Comparison of ENCODE assay signal across 25 cellular contexts in the genomic region with DNA sequence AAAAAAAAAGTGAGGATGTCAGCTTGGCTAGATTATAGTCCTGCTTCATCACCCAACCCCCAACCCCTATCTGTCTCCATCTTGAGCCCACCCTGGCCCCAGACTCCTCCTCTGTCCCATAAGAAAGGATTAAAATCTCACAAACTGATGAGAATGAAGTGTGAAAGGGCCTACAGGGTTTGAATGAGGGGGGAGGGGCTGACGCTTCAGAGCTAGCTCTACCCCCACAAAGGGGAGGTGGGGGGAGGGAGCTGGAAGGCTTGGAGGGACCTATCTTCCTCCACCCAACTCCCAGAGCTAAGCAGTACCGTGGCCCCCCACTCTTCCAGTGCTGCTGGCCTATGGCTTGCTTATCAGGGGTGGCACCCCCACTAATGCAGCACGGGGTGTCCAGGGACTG. TPM values are rescaled to one million over a fixed set of nuclear protein-coding genes. Genes with fewer than 3 reads are reported as not detected.
"Had no signal": no experiment of that assay in that cellular context is flagged by ENCODE, and none has a peak within 500 bp of the region (broad histone marks: within the 10 kb centered on the region; RNA-seq: fewer than 3 reads in every experiment).

No MANE protein-coding gene starts in this region.

- H3K4me1 ChIP-seq: breast epithelium, lower lobe of right lung had no signal

- H3K27ac Mint-ChIP-seq: activated B cell treated with CpG ODN at 0.5 μM for 24 hours; activated naive CD8-positive, alpha-beta T cell treated with anti-CD3 and anti-CD28 coated beads, Interleukin-2, amount 10 ng/mL, durations not matched to agents 7 days and 5 days; immature natural killer cell; naive thymus-derived CD8-positive, alpha-beta T cell had no signal

- H3K27me3 ChIP-seq: breast epithelium, sigmoid colon had no signal

- H3K9me3 ChIP-seq: breast epithelium, esophagus squamous epithelium, gastrocnemius medialis, lower lobe of right lung, sigmoid colon had no signal

- H3K36me3 ChIP-seq: breast epithelium, esophagus squamous epithelium, gastrocnemius medialis, lower lobe of right lung, sigmoid colon had no signal

- H3K36me3 Mint-ChIP-seq: activated naive CD8-positive, alpha-beta T cell treated with anti-CD3 and anti-CD28 coated beads, Interleukin-2, amount 10 ng/mL, durations not matched to agents 7 days and 5 days; immature natural killer cell; naive thymus-derived CD8-positive, alpha-beta T cell had no signal

- ATAC-seq: gastrocnemius medialis; naive thymus-derived CD8-positive, alpha-beta T cell had no signal

- H3K4me3 ChIP-seq: coronary artery, esophagus squamous epithelium, gastrocnemius medialis, sigmoid colon had no signal

- H3K27ac ChIP-seq: breast epithelium, coronary artery, esophagus squamous epithelium, gastrocnemius medialis, lower lobe of right lung, sigmoid colon had no signal

- H3K9me3 Mint-ChIP-seq: activated B cell treated with CpG ODN at 0.5 μM for 24 hours; activated naive CD8-positive, alpha-beta T cell treated with anti-CD3 and anti-CD28 coated beads, Interleukin-2, amount 10 ng/mL, durations not matched to agents 7 days and 5 days; activated T-cell treated with anti-CD3 and anti-CD28 coated beads, Interleukin-2, amount 50 U/mL, for 4 hours; immature natural killer cell; naive thymus-derived CD8-positive, alpha-beta T cell had no signal

- DNase-seq: activated B cell treated with CpG ODN at 0.5 μM for 24 hours; activated CD4-positive, alpha-beta T cell treated with anti-CD3 and anti-CD28 coated beads for 4 hours; activated CD4-positive, alpha-beta T cell treated with anti-CD3 and anti-CD28 coated beads, Interleukin-2, amount 50 U/mL, for 48 hours; activated CD8-positive, alpha-beta memory T cell treated with anti-CD3 and anti-CD28 coated beads, Interleukin-2, amount 50 U/mL, for 48 hours; activated naive CD4-positive, alpha-beta T cell treated with Interleukin-2 at 50 U/mL for 16 hours; activated naive CD8-positive, alpha-beta T cell treated with anti-CD3 and anti-CD28 coated beads, Interleukin-2, amount 10 ng/mL, durations not matched to agents 7 days and 5 days; activated T-cell treated with anti-CD3 and anti-CD28 coated beads, Interleukin-2, amount 50 U/mL, for 4 hours; amniotic stem cell; esophagus squamous epithelium; gastrocnemius medialis; immature natural killer cell; lower lobe of right lung; naive thymus-derived CD8-positive, alpha-beta T cell; sigmoid colon; stimulated activated CD4-positive, alpha-beta T cell treated with anti-CD3 and anti-CD28 coated beads, Interleukin-4, amount 100 ng/mL, for 1 hour; stimulated activated naive CD4-positive, alpha-beta T cell treated with Interleukin-2 at 50 U/mL for 16 hours; T-helper 1 cell had no signal

RNA-seq across cellular contexts. Expression of a gene that starts 43.7 kb away (rescaled TPM):
- total RNA-seq: activated B cell treated with CpG ODN at 0.5 μM for 24 hours; activated CD8-positive, alpha-beta memory T cell treated with anti-CD3 and anti-CD28 coated beads for 36 hours; activated naive CD8-positive, alpha-beta T cell treated with anti-CD3 and anti-CD28 coated beads, Interleukin-2, amount 10 ng/mL, durations not matched to agents 7 days and 5 days; activated T-cell treated with anti-CD3 and anti-CD28 coated beads, Interleukin-2, amount 50 U/mL, for 4 hours; esophagus squamous epithelium; gastrocnemius medialis; kidney epithelial cell; left lobe of liver; mesenteric fat pad; naive thymus-derived CD8-positive, alpha-beta T cell; osteocyte; ureter had no signal
- polyA plus RNA-seq: immature natural killer cell; naive thymus-derived CD8-positive, alpha-beta T cell had no signal
